Comparison of ENCODE assay signal across 17 cellular contexts in the genomic region with DNA sequence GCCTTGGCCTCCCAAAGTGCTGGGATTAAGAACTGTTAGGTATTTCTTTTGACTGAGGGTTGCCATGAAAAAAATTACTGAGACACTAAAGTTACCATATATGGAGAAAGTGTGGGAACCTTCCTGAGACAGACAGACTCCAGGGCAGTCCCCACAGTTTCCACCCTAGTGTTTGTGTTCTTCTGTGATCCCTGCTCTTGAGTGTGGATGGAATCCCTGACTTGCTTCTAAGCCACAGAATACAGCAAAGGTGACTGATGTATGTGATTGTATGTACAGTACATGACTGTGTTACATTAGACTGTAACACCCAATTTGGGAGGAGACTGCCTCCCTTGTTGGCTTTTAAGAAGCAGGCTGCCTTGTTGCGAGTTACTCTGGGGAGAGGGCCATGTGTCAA. TPM values are rescaled to one million over a fixed set of nuclear protein-coding genes. Genes with fewer than 3 reads are reported as not detected.
DNase-seq lines count a peak whose midpoint lies in the region; ATAC-seq, FAIRE-seq and TF ChIP-seq lines count a peak whose summit lies in the region.
"Had no signal": no experiment of that assay in that cellular context is flagged by ENCODE, and none has a peak within 500 bp of the region (broad histone marks: within the 10 kb centered on the region; RNA-seq: fewer than 3 reads in every experiment).

No MANE protein-coding gene starts in this region.

- 89% methylated on average over 1 of the region's 1 CpG for WGBS in esophagus muscularis mucosa

- H3K4me3 Mint-ChIP-seq in activated CD8-positive, alpha-beta memory T cell treated with anti-CD3 and anti-CD28 coated beads, Interleukin-2, amount 10 ng/mL, durations not matched to agents 7 days and 5 days = no peak overlapping the region
- peak overlapping the region; percentile 27 for H3K4me3 Mint-ChIP-seq in activated CD4-positive, alpha-beta memory T cell treated with anti-CD3 and anti-CD28 coated beads for 36 hours
- H3K4me3 Mint-ChIP-seq in memory B cell = no peak overlapping the region
- H3K4me3 Mint-ChIP-seq: CD4-positive, alpha-beta T cell had no signal

- H3K9me3 Mint-ChIP-seq in activated CD8-positive, alpha-beta memory T cell treated with anti-CD3 and anti-CD28 coated beads, Interleukin-2, amount 10 ng/mL, durations not matched to agents 7 days and 5 days (ENCODE audit: low read depth) = no peaks in the 10 kb centered on the region
- H3K9me3 Mint-ChIP-seq in activated CD4-positive, alpha-beta memory T cell treated with anti-CD3 and anti-CD28 coated beads for 36 hours = no peaks in the 10 kb centered on the region
- no peaks in the 10 kb centered on the region for H3K9me3 Mint-ChIP-seq in memory B cell
- H3K9me3 Mint-ChIP-seq: CD4-positive, alpha-beta T cell had no signal

- FAIRE-seq in GM12891 (lab: Jason Lieb, UNC) = peak; percentile 85
- FAIRE-seq: A549 had no signal

- in situ Hi-C loops in HAP-1 (cut with MboI; ENCODE audit: low sequenced_read_pairs) = no loop called here

- no peak for TF ChIP-seq EP300 in esophagus muscularis mucosa (IDR thresholded peaks at IDR 0.05)

- H3K4me1 Mint-ChIP-seq in activated CD8-positive, alpha-beta memory T cell treated with anti-CD3 and anti-CD28 coated beads, Interleukin-2, amount 10 ng/mL, durations not matched to agents 7 days and 5 days = peaks cover 96% of the 10 kb centered on the region
- peaks cover 95% of the 10 kb centered on the region for H3K4me1 Mint-ChIP-seq in activated CD4-positive, alpha-beta memory T cell treated with anti-CD3 and anti-CD28 coated beads for 36 hours (ENCODE audit: low read depth)
- H3K4me1 Mint-ChIP-seq in memory B cell = peaks cover 49% of the 10 kb centered on the region

- POLR2A ChIA-PET in activated CD4-positive, alpha-beta memory T cell treated with anti-CD3 and anti-CD28 coated beads for 36 hours (lab: Charles Lee) = interaction anchor here (0.6 kb wide), 1 partner anchor 15 kb away, joined by 3 read pairs; no protein-coding TSS in a partner anchor

- DNase-seq in activated CD8-positive, alpha-beta memory T cell treated with anti-CD3 and anti-CD28 coated beads, Interleukin-2, amount 10 ng/mL, durations not matched to agents 7 days and 5 days = no peak
- DNase-seq in activated CD8-positive, alpha-beta memory T cell treated with anti-CD3 and anti-CD28 coated beads, Interleukin-2, amount 50 U/mL, for 4 hours = no peak
- no peak for DNase-seq in GM12891 (ENCODE audit: insufficient read length, low spot score)
- DNase-seq in activated CD4-positive, alpha-beta memory T cell treated with anti-CD3 and anti-CD28 coated beads for 36 hours = peak; percentile 45
- no peak for DNase-seq in memory B cell (ENCODE audit: low spot score in 2 of 2)
- DNase-seq in esophagus muscularis mucosa (ENCODE audit: extremely low spot score) = no peak
- DNase-seq in NCI-H1436 treated with DMSO at 0.1 percent for 48 hours (lab: John Stamatoyannopoulos, UW) = no peak
- no peak for DNase-seq in HAP-1 (ENCODE audit: low spot score in 2 of 2)
- DNase-seq: CD4-positive, alpha-beta T cell; DMS79; gastrocnemius medialis; KG1; NCI-H1105 treated with DMSO at 0.1 percent for 48 hours; NK-92 treated with Interleukin-12 subunit alpha and Interleukin-12 subunit beta, amount 100 ng/mL, for 24 hours had no signal

- intact Hi-C loops in activated CD4-positive, alpha-beta memory T cell treated with anti-CD3 and anti-CD28 coated beads for 36 hours (cut with micrococcal nuclease) = loop anchor here (5.0 to 10.0 kb wide), 2 partner anchors 428 to 675 kb away; no protein-coding TSS in a partner anchor
- intact Hi-C loops in esophagus muscularis mucosa (cut with DNase I) = no loop called here

- no peaks in the 10 kb centered on the region for H3K36me3 ChIP-seq in esophagus muscularis mucosa
- H3K36me3 ChIP-seq in HAP-1 (replicated peaks) = no peaks in the 10 kb centered on the region
- H3K36me3 ChIP-seq: gastrocnemius medialis had no signal

- peak overlapping the region; percentile 72 for H3K27ac Mint-ChIP-seq in activated CD8-positive, alpha-beta memory T cell treated with anti-CD3 and anti-CD28 coated beads, Interleukin-2, amount 10 ng/mL, durations not matched to agents 7 days and 5 days
- peak overlapping the region; percentile 84 for H3K27ac Mint-ChIP-seq in activated CD4-positive, alpha-beta memory T cell treated with anti-CD3 and anti-CD28 coated beads for 36 hours
- peak overlapping the region; percentile 77 for H3K27ac Mint-ChIP-seq in memory B cell
- H3K27ac Mint-ChIP-seq: CD4-positive, alpha-beta T cell had no signal

- ATAC-seq in activated CD8-positive, alpha-beta memory T cell treated with anti-CD3 and anti-CD28 coated beads, Interleukin-2, amount 10 ng/mL, durations not matched to agents 7 days and 5 days = no peak
- ATAC-seq in memory B cell (ENCODE audit: low read depth) = no peak
- ATAC-seq: A549, gastrocnemius medialis had no signal

- H3K4me3 ChIP-seq in esophagus muscularis mucosa (no peak overlapping the region), HAP-1 (no peak overlapping the region)
- H3K4me3 ChIP-seq: A549, gastrocnemius medialis had no signal

- no peaks in the 10 kb centered on the region for H3K27me3 Mint-ChIP-seq in activated CD8-positive, alpha-beta memory T cell treated with anti-CD3 and anti-CD28 coated beads, Interleukin-2, amount 10 ng/mL, durations not matched to agents 7 days and 5 days
- H3K27me3 Mint-ChIP-seq in activated CD4-positive, alpha-beta memory T cell treated with anti-CD3 and anti-CD28 coated beads for 36 hours = no peaks in the 10 kb centered on the region
- H3K27me3 Mint-ChIP-seq in memory B cell = no peaks in the 10 kb centered on the region
- H3K27me3 Mint-ChIP-seq: CD4-positive, alpha-beta T cell had no signal

- peaks cover 12% of the 10 kb centered on the region for H3K36me3 Mint-ChIP-seq in activated CD8-positive, alpha-beta memory T cell treated with anti-CD3 and anti-CD28 coated beads, Interleukin-2, amount 10 ng/mL, durations not matched to agents 7 days and 5 days
- H3K36me3 Mint-ChIP-seq in activated CD4-positive, alpha-beta memory T cell treated with anti-CD3 and anti-CD28 coated beads for 36 hours = peaks cover 2% of the 10 kb centered on the region
- H3K36me3 Mint-ChIP-seq in memory B cell = no peaks in the 10 kb centered on the region

- H3K9me3 ChIP-seq in esophagus muscularis mucosa = no peaks in the 10 kb centered on the region
- H3K9me3 ChIP-seq in HAP-1 = no peaks in the 10 kb centered on the region
- H3K9me3 ChIP-seq: A549, gastrocnemius medialis had no signal

- H3K4me1 ChIP-seq in esophagus muscularis mucosa (no peaks in the 10 kb centered on the region), HAP-1 (no peaks in the 10 kb centered on the region)
- H3K4me1 ChIP-seq: gastrocnemius medialis had no signal

- TF ChIP-seq POLR2A in GM12891 (IDR thresholded peaks at IDR 0.05; ENCODE audit: low read depth, low read length) = no peak
- TF ChIP-seq POLR2A in esophagus muscularis mucosa (IDR thresholded peaks at IDR 0.05; ENCODE audit: low read depth) = no peak

- no peak overlapping the region for H3K27ac ChIP-seq in esophagus muscularis mucosa (replicated peaks in 1 of 4)
- H3K27ac ChIP-seq: epithelial cell of prostate, gastrocnemius medialis had no signal

- TF ChIP-seq CTCF in esophagus muscularis mucosa (IDR thresholded peaks at IDR 0.05) = no peak

- H3K27me3 ChIP-seq in esophagus muscularis mucosa = no peaks in the 10 kb centered on the region
- H3K27me3 ChIP-seq in HAP-1 (ENCODE audit: low read depth) = no peaks in the 10 kb centered on the region
- H3K27me3 ChIP-seq: gastrocnemius medialis had no signal

- CTCF ChIA-PET in activated CD8-positive, alpha-beta memory T cell treated with anti-CD3 and anti-CD28 coated beads, Interleukin-2, amount 10 ng/mL, durations not matched to agents 7 days and 5 days (lab: Charles Lee) = no interaction called here
- CTCF ChIA-PET in activated CD4-positive, alpha-beta memory T cell treated with anti-CD3 and anti-CD28 coated beads for 36 hours (lab: Charles Lee) = no interaction called here

TF ChIP-seq in GM12891, 5 proteins besides CTCF, POLR2A, EP300 and RAD21:
- TF ChIP-seq POU2F2 (IDR thresholded peaks at IDR 0.05; ENCODE audit: low read depth, low read length) (no peak), SPI1 (IDR thresholded peaks at IDR 0.05; ENCODE audit: low read depth, low read length) (no peak), POLR2AphosphoS5 (IDR thresholded peaks at IDR 0.05; ENCODE audit: low read depth, low read length) (no peak), TAF1 (IDR thresholded peaks at IDR 0.05; ENCODE audit: low read depth, low read length) (no peak), PAX5 (IDR thresholded peaks at IDR 0.05; ENCODE audit: insufficient read depth, low read length, severe bottlenecking) (no peak)

RNA-seq across cellular contexts. Expression of a gene that starts 24.7 kb away (rescaled TPM):
- 100 to 1,000 TPM; 219 to 341 TPM for total RNA-seq in activated CD8-positive, alpha-beta memory T cell treated with anti-CD3 and anti-CD28 coated beads, Interleukin-2, amount 10 ng/mL, durations not matched to agents 7 days and 5 days
- polyA plus RNA-seq in GM12891 (2012; ENCODE audit: low read depth, missing spikeins) = 8.8 TPM
- total RNA-seq in activated CD4-positive, alpha-beta memory T cell treated with anti-CD3 and anti-CD28 coated beads for 36 hours = 100 to 1,000 TPM; 107 to 111 TPM
- 10 to 100 TPM; 25.0 to 43.6 (median 28.1) TPM for total RNA-seq in esophagus muscularis mucosa

RNA-seq across cellular contexts. Expression of a gene that starts 52.0 kb away (rescaled TPM):
- total RNA-seq in activated CD8-positive, alpha-beta memory T cell treated with anti-CD3 and anti-CD28 coated beads, Interleukin-2, amount 10 ng/mL, durations not matched to agents 7 days and 5 days = under 1 TPM in 1 of 2 experiments, not detected in 1; 0.09 TPM
- not detected for polyA plus RNA-seq in GM12891 (2012; ENCODE audit: low read depth, missing spikeins)
- under 1 TPM; 0.65 to 0.93 TPM for total RNA-seq in activated CD4-positive, alpha-beta memory T cell treated with anti-CD3 and anti-CD28 coated beads for 36 hours
- under 1 TPM in 2 of 4 donors, not detected in 2; 0.17 to 0.34 TPM for total RNA-seq in esophagus muscularis mucosa
- total RNA-seq: CD4-positive, alpha-beta T cell; gastrocnemius medialis; osteocyte had no signal
